In genomic region chr10:78972160-78972946, GRCh38 we compare ENCODE assay signal across 8 cellular contexts.
DNase-seq lines count a peak whose midpoint lies in the region; ATAC-seq and TF ChIP-seq lines count a peak whose summit lies in the region.

No MANE protein-coding gene starts in this region.

- no peaks in the 10 kb centered on the region for H3K9me3 Mint-ChIP-seq in stimulated activated naive CD8-positive, alpha-beta T cell treated with anti-CD3 and anti-CD28 coated beads, Interleukin-15, amount 100 ng/mL, for 72 hours

- ATAC-seq in RWPE2 (ENCODE audit: low read depth) (no peak), HG02610 (IDR thresholded peaks at IDR 0.05; ENCODE audit: unreplicated experiment) (no peak)
- no peak for ATAC-seq in stimulated activated naive CD8-positive, alpha-beta T cell treated with anti-CD3 and anti-CD28 coated beads, Interleukin-15, amount 100 ng/mL, for 72 hours

- no peaks in the 10 kb centered on the region for H3K27me3 ChIP-seq in RWPE2 (ENCODE audit: insufficient read depth, poor library complexity, severe bottlenecking)
- H3K27me3 ChIP-seq in mucosa of stomach (ENCODE audit: control insufficient read depth, insufficient read depth, low read length) = no peaks in the 10 kb centered on the region
- H3K27me3 ChIP-seq in vagina = no peaks in the 10 kb centered on the region
- H3K27me3 ChIP-seq in effector memory CD4-positive, alpha-beta T cell (replicated peaks; ENCODE audit: control insufficient read depth, insufficient read depth, low read length, poor library complexity, severe bottlenecking) = no peaks in the 10 kb centered on the region

- H3K4me3 Mint-ChIP-seq in stimulated activated naive CD8-positive, alpha-beta T cell treated with anti-CD3 and anti-CD28 coated beads, Interleukin-15, amount 100 ng/mL, for 72 hours = peak overlapping the region in 1 of 2 donors; percentile 32

- no peaks in the 10 kb centered on the region for H3K36me3 ChIP-seq in RWPE2 (ENCODE audit: low read depth)
- H3K36me3 ChIP-seq in mucosa of stomach (ENCODE audit: control insufficient read depth, insufficient read depth, low read length) = no peaks in the 10 kb centered on the region
- no peaks in the 10 kb centered on the region for H3K36me3 ChIP-seq in vagina
- no peaks in the 10 kb centered on the region for H3K36me3 ChIP-seq in effector memory CD4-positive, alpha-beta T cell (ENCODE audit: control insufficient read depth, insufficient read depth, low read length)

- peak overlapping the region in 1 of 2 donors; percentile 61 for H3K27ac Mint-ChIP-seq in stimulated activated naive CD8-positive, alpha-beta T cell treated with anti-CD3 and anti-CD28 coated beads, Interleukin-15, amount 100 ng/mL, for 72 hours

- peak overlapping the region; percentile 57 for H3K9ac ChIP-seq in mucosa of stomach (ENCODE audit: low read length)

- peaks cover 21% of the 10 kb centered on the region for H3K4me1 ChIP-seq in RWPE2 (ENCODE audit: insufficient read depth, poor library complexity, severe bottlenecking)
- H3K4me1 ChIP-seq in mucosa of stomach (ENCODE audit: control insufficient read depth, insufficient read depth, low read length) = peaks cover 30% of the 10 kb centered on the region
- peaks cover 42% of the 10 kb centered on the region for H3K4me1 ChIP-seq in vagina
- peaks cover 17% of the 10 kb centered on the region for H3K4me1 ChIP-seq in effector memory CD4-positive, alpha-beta T cell (ENCODE audit: control insufficient read depth, insufficient read depth, low read length, poor library complexity, severe bottlenecking)

- H3K4me1 Mint-ChIP-seq in stimulated activated naive CD8-positive, alpha-beta T cell treated with anti-CD3 and anti-CD28 coated beads, Interleukin-15, amount 100 ng/mL, for 72 hours = peaks cover 42% of the 10 kb centered on the region

- H3K27me3 Mint-ChIP-seq in stimulated activated naive CD8-positive, alpha-beta T cell treated with anti-CD3 and anti-CD28 coated beads, Interleukin-15, amount 100 ng/mL, for 72 hours = peaks cover 12% of the 10 kb centered on the region

- H3K4me3 ChIP-seq in RWPE2 (ENCODE audit: severe bottlenecking) (no peak overlapping the region), epithelial cell of proximal tubule (ENCODE audit: low read depth, low read length) (peak overlapping the region; percentile 53), mucosa of stomach (ENCODE audit: low read length) (no peak overlapping the region), vagina (peak overlapping the region in 1 of 2 donors; percentile 17)
- H3K4me3 ChIP-seq in effector memory CD4-positive, alpha-beta T cell (ENCODE audit: insufficient read depth, low read depth, low read length, poor library complexity, severe bottlenecking) = no peak overlapping the region

- DNase-seq in EH (ENCODE audit: low read depth) = peak; percentile 91
- no peak for DNase-seq in RWPE2 (ENCODE audit: low spot score)
- DNase-seq in epithelial cell of proximal tubule (ENCODE audit: low read depth) = peak; percentile 42
- peak in 1 of 2 donors; percentile 93 for DNase-seq in vagina (ENCODE audit: extremely low spot score in 2 of 2)
- DNase-seq in effector memory CD4-positive, alpha-beta T cell = no peak
- DNase-seq in stimulated activated naive CD8-positive, alpha-beta T cell treated with anti-CD3 and anti-CD28 coated beads, Interleukin-15, amount 100 ng/mL, for 72 hours = no peak

- H3K27ac ChIP-seq in RWPE2 (ENCODE audit: poor library complexity, severe bottlenecking) = peak overlapping the region; percentile 89
- H3K27ac ChIP-seq in vagina = peak overlapping the region; percentile 94
- H3K27ac ChIP-seq in effector memory CD4-positive, alpha-beta T cell (ENCODE audit: insufficient read depth, low read length, poor library complexity, severe bottlenecking) = no peak overlapping the region

- intact Hi-C loops in vagina (cut with DNase I) = no loop called here

- TF ChIP-seq POLR2A in vagina (IDR thresholded peaks at IDR 0.05) = no peak

- TF ChIP-seq CTCF in RWPE2 (IDR thresholded peaks at IDR 0.05; ENCODE audit: poor library complexity, severe bottlenecking) (no peak), epithelial cell of proximal tubule (conservative IDR thresholded peaks at IDR 0.05; ENCODE audit: low read depth, low read length) (no peak), vagina (IDR thresholded peaks at IDR 0.05) (no peak)

- H3K9me3 ChIP-seq in RWPE2 (ENCODE audit: severe bottlenecking) (no peaks in the 10 kb centered on the region), mucosa of stomach (ENCODE audit: control insufficient read depth, low read length) (no peaks in the 10 kb centered on the region), vagina (no peaks in the 10 kb centered on the region)
- H3K9me3 ChIP-seq in effector memory CD4-positive, alpha-beta T cell (ENCODE audit: control insufficient read depth, low read length) = no peaks in the 10 kb centered on the region

Comparison
In these comparisons a context has a peak if more than half of its experiments do, and no peak if none do; other contexts are left out.
1. DNase-seq: peak in EH (single experiment) and epithelial cell of proximal tubule (single experiment); none in RWPE2 (single experiment), effector memory CD4-positive, alpha-beta T cell (0 of 3) and stimulated activated naive CD8-positive, alpha-beta T cell treated with anti-CD3 and anti-CD28 coated beads, Interleukin-15, amount 100 ng/mL, for 72 hours (0 of 2).